ENCODE assay signal across 20 cellular contexts in the genomic region with DNA sequence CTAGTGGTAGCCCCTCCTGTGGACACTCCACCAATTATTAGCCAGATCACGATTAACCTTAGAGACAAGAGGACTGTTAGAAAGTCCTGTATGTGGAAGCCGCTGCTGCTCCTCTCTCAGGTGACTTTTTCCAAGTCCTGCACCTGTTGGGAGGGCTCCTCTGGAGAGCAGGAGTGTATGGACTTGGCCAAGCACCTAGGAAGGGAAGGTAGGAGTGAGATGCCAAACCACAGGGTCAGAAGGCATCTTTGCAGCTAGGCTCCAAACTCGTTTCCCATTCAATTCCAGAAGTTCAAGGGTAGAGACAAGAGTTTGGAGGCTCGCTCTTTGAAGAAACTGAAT. TPM values are rescaled to one million over a fixed set of nuclear protein-coding genes. Genes with fewer than 3 reads are reported as not detected.
DNase-seq lines count a peak whose midpoint lies in the region; ATAC-seq, FAIRE-seq and TF ChIP-seq lines count a peak whose summit lies in the region.
"Had no signal": no experiment of that assay in that cellular context is flagged by ENCODE, and none has a peak within 500 bp of the region (broad histone marks: within the 10 kb centered on the region; RNA-seq: fewer than 3 reads in every experiment).

No MANE protein-coding gene starts in this region.

- H3K36me3 ChIP-seq in K562 (ENCODE audit: control insufficient read depth, insufficient read depth, low read length) = no peaks in the 10 kb centered on the region
- no peaks in the 10 kb centered on the region for H3K36me3 ChIP-seq in muscle layer of colon (ENCODE audit: insufficient read depth, low read length)
- H3K36me3 ChIP-seq in thymus (ENCODE audit: control insufficient read depth, insufficient read depth) = no peaks in the 10 kb centered on the region
- H3K36me3 ChIP-seq: brain microvascular endothelial cell, heart left ventricle, ovary had no signal

- no peaks in the 10 kb centered on the region for H3K9me1 ChIP-seq in K562 (ENCODE audit: control insufficient read depth, insufficient read depth, low read length)

- BruUV-seq in K562 (replicated peaks; lab: Mats Ljungman, UMichigan) = no TSS peak

- peaks cover 11% of the 10 kb centered on the region for H3K36me3 Mint-ChIP-seq in activated CD4-positive, alpha-beta T cell treated with anti-CD3 and anti-CD28 coated beads, Interleukin-2, amount 10 ng/mL, durations not matched to agents 24 days and 14 days (ENCODE audit: low read depth)
- no peaks in the 10 kb centered on the region for H3K36me3 Mint-ChIP-seq in activated CD4-positive, alpha-beta T cell treated with anti-CD3 and anti-CD28 coated beads for 36 hours (ENCODE audit: low read depth)

- H3K4me1 Mint-ChIP-seq in activated CD4-positive, alpha-beta T cell treated with anti-CD3 and anti-CD28 coated beads, Interleukin-2, amount 10 ng/mL, durations not matched to agents 24 days and 14 days = peaks cover 60% of the 10 kb centered on the region
- H3K4me1 Mint-ChIP-seq in activated CD4-positive, alpha-beta T cell treated with anti-CD3 and anti-CD28 coated beads for 36 hours = peaks cover 49% of the 10 kb centered on the region

- no peaks in the 10 kb centered on the region for H3K27me3 Mint-ChIP-seq in activated CD4-positive, alpha-beta T cell treated with anti-CD3 and anti-CD28 coated beads, Interleukin-2, amount 10 ng/mL, durations not matched to agents 24 days and 14 days
- H3K27me3 Mint-ChIP-seq in activated CD4-positive, alpha-beta T cell treated with anti-CD3 and anti-CD28 coated beads for 36 hours = no peaks in the 10 kb centered on the region
- H3K27me3 Mint-ChIP-seq: activated naive CD8-positive, alpha-beta T cell had no signal

- no peak for TF ChIP-seq CTCF in K562 (IDR thresholded peaks at IDR 0.05 in 2 of 3, conservative IDR thresholded peaks at IDR 0.05 in 1 of 3; ENCODE audit: insufficient read depth in 2 of 3, low read depth in 1 of 3, low read length in 3 of 3)

- no peak for FAIRE-seq in K562 (lab: Jason Lieb, UNC)
- FAIRE-seq: A204.1, keratinocyte, urothelium cell line had no signal

- H3K9me3 ChIP-seq in K562 (replicated peaks; ENCODE audit: control insufficient read depth, insufficient read depth, low read depth, low read length) = no peaks in the 10 kb centered on the region
- no peaks in the 10 kb centered on the region for H3K9me3 ChIP-seq in muscle layer of colon (ENCODE audit: low read length)
- no peaks in the 10 kb centered on the region for H3K9me3 ChIP-seq in thymus (ENCODE audit: control insufficient read depth)
- H3K9me3 ChIP-seq: heart left ventricle, ovary had no signal

- whole genome bisulfite sequencing in K562 (ENCODE audit: insufficient coverage, low coverage, missing lambda C conversion rate) = 25% methylated on average over 4 of the region's 4 CpGs
- WGBS in thymus = 78% methylated on average over 4 of the region's 4 CpGs

- H2AFZ ChIP-seq in K562 (ENCODE audit: low read depth, low read length) = peak overlapping the region; percentile 41

- CTCF ChIA-PET in activated CD4-positive, alpha-beta T cell treated with anti-CD3 and anti-CD28 coated beads for 36 hours (lab: Charles Lee) = interaction anchor here (1.1 to 1.4 kb wide), 3 partner anchors 32 to 59 kb away, joined by 3 to 5 read pairs (median 3); no protein-coding TSS in a partner anchor
- CTCF ChIA-PET in K562 (lab: Yijun Ruan, JAX; ENCODE audit: low intra/inter-chr PET ratio) = no interaction called here

- H3K27me3 ChIP-seq in K562 (ENCODE audit: control insufficient read depth in 2 of 2, insufficient read depth in 2 of 2, low read length in 2 of 2) (no peaks in the 10 kb centered on the region), muscle layer of colon (ENCODE audit: control insufficient read depth in 1 of 2, insufficient read depth in 2 of 2, low read length in 2 of 2) (no peaks in the 10 kb centered on the region), thymus (ENCODE audit: control insufficient read depth, insufficient read depth) (no peaks in the 10 kb centered on the region)
- H3K27me3 ChIP-seq: brain microvascular endothelial cell, dorsolateral prefrontal cortex, heart left ventricle, ovary had no signal

- intact Hi-C loops in activated CD4-positive, alpha-beta T cell treated with anti-CD3 and anti-CD28 coated beads, Interleukin-2, amount 10 ng/mL, durations not matched to agents 24 days and 14 days (cut with micrococcal nuclease) = loop anchor here (1.0 to 2.0 kb wide), 3 partner anchors 10 to 53 kb away; no protein-coding TSS in a partner anchor
- intact Hi-C loops in activated CD4-positive, alpha-beta T cell treated with anti-CD3 and anti-CD28 coated beads for 36 hours (cut with DNase I, micrococcal nuclease) = loop anchor here in 1 of 2 experiments (2.0 kb wide), 1 partner anchor 55 kb away; no protein-coding TSS in a partner anchor
- intact Hi-C loops in K562 (cut with micrococcal nuclease) = loop anchor here (2.0 kb wide), 2 partner anchors 45 to 63 kb away; no protein-coding TSS in a partner anchor

- TF ChIP-seq POLR2A in K562 (conservative IDR thresholded peaks at IDR 0.05) = no peak

- H3K9me3 Mint-ChIP-seq in activated CD4-positive, alpha-beta T cell treated with anti-CD3 and anti-CD28 coated beads, Interleukin-2, amount 10 ng/mL, durations not matched to agents 24 days and 14 days = no peaks in the 10 kb centered on the region
- H3K9me3 Mint-ChIP-seq in activated CD4-positive, alpha-beta T cell treated with anti-CD3 and anti-CD28 coated beads for 36 hours (ENCODE audit: low read depth) = peaks cover 2% of the 10 kb centered on the region

- in situ Hi-C loops in K562 (cut with MboI) = no loop called here

- no peak overlapping the region for H3K27ac Mint-ChIP-seq in activated CD4-positive, alpha-beta T cell treated with anti-CD3 and anti-CD28 coated beads, Interleukin-2, amount 10 ng/mL, durations not matched to agents 24 days and 14 days
- H3K27ac Mint-ChIP-seq in activated CD4-positive, alpha-beta T cell treated with anti-CD3 and anti-CD28 coated beads for 36 hours = no peak overlapping the region
- H3K27ac Mint-ChIP-seq: activated naive CD8-positive, alpha-beta T cell had no signal

- H3K79me2 ChIP-seq in K562 (ENCODE audit: control insufficient read depth, insufficient read depth, low read length) = peaks cover 100% of the 10 kb centered on the region

- H3K9ac ChIP-seq in K562 (ENCODE audit: insufficient read depth in 1 of 2, low read depth in 2 of 2, low read length in 2 of 2) = peak overlapping the region; percentile 49 to 77; a peak in 3 of 4 replicates
- H3K9ac ChIP-seq in muscle layer of colon (ENCODE audit: low read length) = no peak overlapping the region

- POLR2A ChIA-PET in activated CD4-positive, alpha-beta T cell treated with anti-CD3 and anti-CD28 coated beads for 36 hours (lab: Charles Lee) = no interaction called here
- POLR2A ChIA-PET in K562 (lab: Yijun Ruan, JAX) = interaction anchor here (1.3 to 5.1 kb wide), 2 partner anchors 9 to 12 kb away, joined by 4 to 25 read pairs; no protein-coding TSS in a partner anchor

- H3K4me1 ChIP-seq in K562 (replicated peaks in 1 of 2; ENCODE audit: control insufficient read depth in 2 of 2, insufficient read depth in 2 of 2, low read length in 2 of 2) (peaks cover 56 to 95% of the 10 kb centered on the region in 2 experiments), muscle layer of colon (ENCODE audit: insufficient read depth, low read length) (peaks cover 56% of the 10 kb centered on the region), thymus (ENCODE audit: control insufficient read depth, insufficient read depth, low read length) (peaks cover 70% of the 10 kb centered on the region)

- H3K27ac ChIP-seq in K562 (ENCODE audit: extremely low read depth, low read depth, low read length) (peak overlapping the region; percentile 73), muscle layer of colon (ENCODE audit: low read depth, low read length) (peak overlapping the region; percentile 31), thymus (ENCODE audit: low read depth) (peak overlapping the region; percentile 90)
- H3K27ac ChIP-seq: brain microvascular endothelial cell, dorsolateral prefrontal cortex, ovary had no signal

- no peaks in the 10 kb centered on the region for H4K20me1 ChIP-seq in K562 (replicated peaks; ENCODE audit: control insufficient read depth, insufficient read depth, low read length)

- TF ChIP-seq RAD21 in K562 (CRISPR knock-in tag; conservative IDR thresholded peaks at IDR 0.05 in 1 of 2, IDR thresholded peaks at IDR 0.05 in 1 of 2) = no peak

- no peak for DNase-seq in activated CD4-positive, alpha-beta T cell treated with anti-CD3 and anti-CD28 coated beads, Interleukin-2, amount 10 ng/mL, durations not matched to agents 24 days and 14 days
- no peak for DNase-seq in activated CD4-positive, alpha-beta T cell treated with anti-CD3 and anti-CD28 coated beads for 36 hours
- DNase-seq in K562 (ENCODE audit: extremely low read depth in 1 of 4, low spot score in 3 of 4) = no peak
- no peak for DNase-seq in DMS153 treated with DMSO at 0.1 percent for 48 hours (lab: John Stamatoyannopoulos, UW; ENCODE audit: unreplicated experiment)
- no peak for DNase-seq in superior temporal gyrus (ENCODE audit: extremely low spot score)
- no peak for DNase-seq in effector CD8-positive, alpha-beta T cell (lab: John Stamatoyannopoulos, UW)
- DNase-seq: activated CD4-positive, CD25-positive, alpha-beta regulatory T cell treated with anti-CD3 and anti-CD28 coated beads, Interleukin-2, amount 50 U/mL, for 72 hours; brain microvascular endothelial cell; dorsolateral prefrontal cortex; EL; heart left ventricle; NCI-H1105 treated with DMSO at 0.1 percent for 48 hours; ovary had no signal

- TF ChIP-seq EP300 in K562 (IDR thresholded peaks at IDR 0.05; ENCODE audit: low read length) = no peak

- peak overlapping the region; percentile 83 for H3K4me2 ChIP-seq in K562 (ENCODE audit: insufficient read depth, low read length)

- H3K4me3 Mint-ChIP-seq in activated CD4-positive, alpha-beta T cell treated with anti-CD3 and anti-CD28 coated beads, Interleukin-2, amount 10 ng/mL, durations not matched to agents 24 days and 14 days = peak overlapping the region; percentile 10
- H3K4me3 Mint-ChIP-seq in activated CD4-positive, alpha-beta T cell treated with anti-CD3 and anti-CD28 coated beads for 36 hours = no peak overlapping the region

- ATAC-seq in activated CD4-positive, alpha-beta T cell treated with anti-CD3 and anti-CD28 coated beads for 36 hours = no peak
- no peak for ATAC-seq in K562
- ATAC-seq: heart left ventricle, Right ventricle myocardium inferior had no signal

- H3K4me3 ChIP-seq in K562 (no peak overlapping the region), muscle layer of colon (ENCODE audit: low read depth in 1 of 2, low read length in 2 of 2) (no peak overlapping the region), thymus (ENCODE audit: low read length) (no peak overlapping the region)
- H3K4me3 ChIP-seq: dorsolateral prefrontal cortex, heart left ventricle, ovary had no signal

RNA-seq across cellular contexts. Expression of gene LDHD, which starts 50.8 kb away (rescaled TPM):
- total RNA-seq in activated CD4-positive, alpha-beta T cell treated with anti-CD3 and anti-CD28 coated beads, Interleukin-2, amount 10 ng/mL, durations not matched to agents 24 days and 14 days = 0.09 and 0.24 TPM in 2 replicates
- total RNA-seq in activated CD4-positive, alpha-beta T cell treated with anti-CD3 and anti-CD28 coated beads for 36 hours = under 1 TPM in 1 of 2 experiments, not detected in 1; 0.21 TPM
- total RNA-seq in K562 (2011; cell fraction: chromatin; rRNA removed; ENCODE audit: low replicate concordance) = 0.48 and 1.4 TPM in 2 replicates
- 1.7 and 3.0 TPM in 2 replicates for total RNA-seq in K562 (2011; cell fraction: nucleolus; rRNA removed)
- 1.1 and 1.5 TPM in 2 replicates for total RNA-seq in K562 (2011; cell fraction: nucleoplasm; rRNA removed)
- 0.33 and 0.73 TPM in 2 replicates for total RNA-seq in K562 (2014; rRNA removed)
- total RNA-seq in K562 (2014; rRNA removed; fragmentation: Illumina TruSeq; extraction: Trizol) = not detected in 2 replicates
- total RNA-seq in K562 (2015; rRNA removed; fragmentation: Illumina TruSeq; extraction: Trizol) = 0.19 and 0.40 TPM in 2 replicates
- 0.69 and 0.83 TPM in 2 replicates for total RNA-seq in K562 (2021)
- polyA plus RNA-seq in K562 (2011; rRNA removed) = 0.08 and 0.33 TPM in 2 replicates
- polyA plus RNA-seq in K562 (2011; cell fraction: cytosol; rRNA removed) = 0.21 and 1.0 TPM in 2 replicates
- polyA plus RNA-seq in K562 (2011; cell fraction: nucleus; rRNA removed) = 0.42 and 2.2 TPM in 2 replicates
- polyA plus RNA-seq in K562 (2012) = 0.61 and 0.93 TPM in 2 replicates
- 0.19 and 0.25 TPM in 2 replicates for polyA plus RNA-seq in K562 (2014; fragmentation: Illumina TruSeq; extraction: Trizol)
- polyA plus RNA-seq in K562 (2014; fragmentation: Nextera tagmentation; extraction: Ambion mirVana) = not detected
- 0.39 and 0.86 TPM in 2 replicates for polyA plus RNA-seq in K562 (2014; rRNA removed)
- 0.21 TPM in 1 of 2 replicates, not detected in the other for polyA minus RNA-seq in K562 (2011; rRNA and poly(A)+ RNA removed)
- not detected in 2 replicates for polyA minus RNA-seq in K562 (2011; cell fraction: cytosol; rRNA and poly(A)+ RNA removed)
- 0.44 and 1.1 TPM in 2 replicates for polyA minus RNA-seq in K562 (2011; cell fraction: nucleus; rRNA and poly(A)+ RNA removed)
- polyA plus RNA-seq in thymus = 1.6 TPM

Comparison
In these comparisons a context has a peak if more than half of its experiments do, and no peak if none do; other contexts are left out.
1. H3K27ac ChIP-seq: peak in every context shown above with its lines; median percentile 90 in thymus; 73 in K562; 31 in muscle layer of colon.